Comparison of ENCODE assay signal across 32 cellular contexts in the genomic region with DNA sequence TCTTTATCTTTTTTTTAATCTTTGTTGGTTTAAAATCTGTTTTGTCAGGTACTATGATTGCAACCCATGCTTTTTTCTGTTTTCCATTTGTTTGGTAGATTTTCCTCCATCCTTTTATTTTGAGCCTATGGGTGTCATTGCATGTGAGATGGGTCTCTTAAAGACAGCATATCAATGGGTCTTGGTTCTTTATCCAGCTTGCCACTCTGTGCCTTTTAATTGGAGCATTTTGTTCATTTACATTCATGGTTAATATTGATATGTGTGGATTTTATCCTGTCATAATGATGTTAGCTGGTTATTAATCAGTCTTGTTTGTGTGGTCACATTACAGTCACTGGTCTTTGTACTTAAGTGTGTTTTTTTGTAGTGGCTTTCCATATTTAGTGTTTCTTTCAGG.
"Had no signal": no experiment of that assay in that cellular context is flagged by ENCODE, and none has a peak within 500 bp of the region (broad histone marks: within the 10 kb centered on the region; RNA-seq: fewer than 3 reads in every experiment).

No MANE protein-coding gene starts in this region.

- H3K36me3 ChIP-seq: adrenal gland, ascending aorta, brain microvascular endothelial cell, breast epithelium, cardiac muscle cell had no signal

- H3K4me1 ChIP-seq: adrenal gland, ascending aorta, body of pancreas, breast epithelium had no signal

- H3K4me3 ChIP-seq: adrenal gland, ascending aorta, body of pancreas, breast epithelium, cardiac muscle cell had no signal

- ATAC-seq: activated naive CD4-positive, alpha-beta T cell treated with anti-CD3 and anti-CD28 coated beads, Interleukin-2, amount 50 U/mL, for 72 hours; activated naive CD8-positive, alpha-beta T cell treated with anti-CD3 and anti-CD28 coated beads, Interleukin-2, amount 50 U/mL, for 24 hours; activated T-cell treated with anti-CD3 and anti-CD28 coated beads, Interleukin-2, amount 50 U/mL, for 4 hours; activated T-cell treated with anti-CD3 and anti-CD28 coated beads, Interleukin-2, amount 50 U/mL, for 72 hours; activated T-helper 17 cell treated with anti-CD3 and anti-CD28 coated beads, Interleukin-2, amount 50 U/mL, for 72 hours; body of pancreas had no signal

- H3K27me3 ChIP-seq: adrenal gland, ascending aorta, body of pancreas, brain microvascular endothelial cell, breast epithelium, cardiac muscle cell had no signal

- H3K27ac ChIP-seq: adrenal gland, ascending aorta, body of pancreas, brain microvascular endothelial cell, breast epithelium, cardiac muscle cell had no signal

- DNase-seq: activated effector memory CD4-positive, alpha-beta T cell treated with anti-CD3 and anti-CD28 coated beads, Interleukin-2, amount 50 U/mL, for 16 hours; activated effector memory CD4-positive, alpha-beta T cell treated with Interleukin-2 at 50 U/mL for 16 hours; activated gamma-delta T cell; activated gamma-delta T cell treated with Interleukin-2 at 50 U/mL for 16 hours; activated naive CD4-positive, alpha-beta T cell; activated naive CD4-positive, alpha-beta T cell treated with anti-CD3 and anti-CD28 coated beads for 36 hours; activated naive CD4-positive, alpha-beta T cell treated with anti-CD3 and anti-CD28 coated beads, Interleukin-2, amount 10 ng/mL, durations not matched to agents 7 days and 5 days; activated naive CD4-positive, alpha-beta T cell treated with anti-CD3 and anti-CD28 coated beads, Interleukin-2, amount 50 U/mL, for 16 hours; activated naive CD8-positive, alpha-beta T cell treated with anti-CD3 and anti-CD28 coated beads for 36 hours; activated naive CD8-positive, alpha-beta T cell treated with anti-CD3 and anti-CD28 coated beads, Interleukin-2, amount 10 ng/mL, durations not matched to agents 7 days and 5 days; activated naive CD8-positive, alpha-beta T cell treated with anti-CD3 and anti-CD28 coated beads, Interleukin-2, amount 50 U/mL, for 24 hours; activated T-cell treated with anti-CD3 and anti-CD28 coated beads for 4 hours; activated T-cell treated with anti-CD3 and anti-CD28 coated beads, Interleukin-2, amount 50 U/mL, for 1 hour; activated T-cell treated with anti-CD3 and anti-CD28 coated beads, Interleukin-2, amount 50 U/mL, for 24 hours; activated T-cell treated with anti-CD3 and anti-CD28 coated beads, Interleukin-2, amount 50 U/mL, for 4 hours; activated T-cell treated with anti-CD3 and anti-CD28 coated beads, Interleukin-2, amount 50 U/mL, for 48 hours; activated T-cell treated with anti-CD3 and anti-CD28 coated beads, Interleukin-2, amount 50 U/mL, for 72 hours; adrenal gland; amniotic stem cell; amygdala; anterior cingulate cortex; aorta; body of pancreas; brain microvascular endothelial cell; caudate nucleus; central memory CD4-positive, alpha-beta T cell; cerebellar nuclear complex had no signal
